Comparison of ENCODE assay signal across 8 cellular contexts in genomic region chr2:75646583-75647425, GRCh38. TPM values are rescaled to one million over a fixed set of nuclear protein-coding genes. Genes with fewer than 3 reads are reported as not detected.
A peak's percentile ranks its signal among the peaks of the same experiment; 100 is the strongest.
DNase-seq lines count a peak whose midpoint lies in the region; ATAC-seq, FAIRE-seq and TF ChIP-seq lines count a peak whose summit lies in the region.

TSS of gene MRPL19 (plus strand) at chr2:75646783. CDS start at chr2:75646808, 25 bp downstream.

- under 1% methylated on average over 55 of the region's 60 CpGs for WGBS in K562 (ENCODE audit: insufficient coverage, low coverage, missing lambda C conversion rate)
- 0% methylated on average over 60 of the region's 60 CpGs for WGBS in sigmoid colon, 2 donors

- no peak for TF ChIP-seq RAD21 in K562 (CRISPR knock-in tag; conservative IDR thresholded peaks at IDR 0.05 in 1 of 2, IDR thresholded peaks at IDR 0.05 in 1 of 2)

- POLR2A ChIA-PET in K562 (lab: Yijun Ruan, JAX) = interaction anchor here (0.8 to 1.6 kb wide), 6 partner anchors 9 to 42 kb away, joined by 3 to 5 read pairs (median 4); no protein-coding TSS in a partner anchor

- peak within 1 kb of the TSS; percentile 86 to 100 for H3K9ac ChIP-seq in K562 (ENCODE audit: insufficient read depth in 1 of 2, low read depth in 2 of 2, low read length in 2 of 2)

- H3K27ac ChIP-seq in K562 (ENCODE audit: extremely low read depth, low read depth, low read length) (peak within 1 kb of the TSS; percentile 66), sigmoid colon (peak within 1 kb of the TSS; percentile 75 to 83 (median 81))

- no peak for TF ChIP-seq CTCF in K562 (IDR thresholded peaks at IDR 0.05 in 2 of 3, conservative IDR thresholded peaks at IDR 0.05 in 1 of 3; ENCODE audit: insufficient read depth in 2 of 3, low read depth in 1 of 3, low read length in 3 of 3)
- no peak for TF ChIP-seq CTCF in sigmoid colon (IDR thresholded peaks at IDR 0.05)

- TF ChIP-seq POLR2A in K562 (conservative IDR thresholded peaks at IDR 0.05) (peak; percentile 82), sigmoid colon (IDR thresholded peaks at IDR 0.05) (no peak)

- peaks cover 29% of the 10 kb centered on the region for H3K79me2 ChIP-seq in K562 (ENCODE audit: control insufficient read depth, insufficient read depth, low read length)

- TF ChIP-seq EP300 in K562 (IDR thresholded peaks at IDR 0.05; ENCODE audit: low read length) (no peak), sigmoid colon (IDR thresholded peaks at IDR 0.05) (no peak)

- H3K4me3 ChIP-seq in K562 = peak within 1 kb of the TSS; percentile 80
- H3K4me3 ChIP-seq in sigmoid colon = peak within 1 kb of the TSS; percentile 81 to 97 (median 94)

- peak within 1 kb of the TSS; percentile 86 for H3K4me2 ChIP-seq in K562 (ENCODE audit: insufficient read depth, low read length)

- no peaks in the 10 kb centered on the region for H3K9me1 ChIP-seq in K562 (ENCODE audit: control insufficient read depth, insufficient read depth, low read length)

- H3K27me3 ChIP-seq in K562 (ENCODE audit: control insufficient read depth in 2 of 2, insufficient read depth in 2 of 2, low read length in 2 of 2) = no peaks in the 10 kb centered on the region
- H3K27me3 ChIP-seq in sigmoid colon = no peaks in the 10 kb centered on the region

- FAIRE-seq in TTC549 (lab: Jason Lieb, UNC) (peak; percentile 72), K562 (lab: Jason Lieb, UNC) (peak; percentile 88)

- ATAC-seq in GM18520 (IDR thresholded peaks at IDR 0.05; ENCODE audit: unreplicated experiment) = peak; percentile 93
- ATAC-seq in HG03060 (IDR thresholded peaks at IDR 0.05; ENCODE audit: low read depth, unreplicated experiment) = peak; percentile 96
- peak; percentile 97 for ATAC-seq in K562

- H4K20me1 ChIP-seq in K562 (replicated peaks; ENCODE audit: control insufficient read depth, insufficient read depth, low read length) = no peaks in the 10 kb centered on the region

- H3K36me3 ChIP-seq in K562 (ENCODE audit: control insufficient read depth, insufficient read depth, low read length) (peaks cover 38% of the 10 kb centered on the region), sigmoid colon (peaks cover 0 to 29% (median 2%) of the 10 kb centered on the region in 4 donors)

- peaks cover 0 to 7% of the 10 kb centered on the region in 2 experiments; a peak in 1 of 5 replicates for H3K4me1 ChIP-seq in K562 (replicated peaks in 1 of 2; ENCODE audit: control insufficient read depth in 2 of 2, insufficient read depth in 2 of 2, low read length in 2 of 2)
- H3K4me1 ChIP-seq in sigmoid colon = peaks cover 0 to 32% (median 16%) of the 10 kb centered on the region in 4 donors

- TSS peak; percentile 64 for BruUV-seq in K562 (replicated peaks; lab: Mats Ljungman, UMichigan)

- no peaks in the 10 kb centered on the region for H3K9me3 ChIP-seq in K562 (replicated peaks; ENCODE audit: control insufficient read depth, insufficient read depth, low read depth, low read length)
- no peaks in the 10 kb centered on the region for H3K9me3 ChIP-seq in sigmoid colon

- intact Hi-C loops in K562 (cut with micrococcal nuclease) = loop anchor here (2.0 kb wide), 1 partner anchor 64 kb away; the partner anchor contains the start of gene GCFC2
- intact Hi-C loops in sigmoid colon (cut with DNase I) = no loop called here

- CTCF ChIA-PET in K562 (lab: Yijun Ruan, JAX; ENCODE audit: low intra/inter-chr PET ratio) = no interaction called here

- in situ Hi-C loops in K562 (cut with MboI) = loop anchor here (5.0 to 25.0 kb wide), 2 partner anchors 35 to 940 kb away; no protein-coding TSS in a partner anchor

- DNase-seq in 8988T (peak; percentile 70), NCI-H2107 (lab: John Stamatoyannopoulos, UW) (peak; percentile 48), K562 (ENCODE audit: extremely low read depth in 1 of 4, low spot score in 3 of 4) (peak; percentile 74 to 91 (median 84)), iPS DF 4.7 (ENCODE audit: extremely low read depth, low spot score) (peak; percentile 86), sigmoid colon (peak; percentile 92)

- H2AFZ ChIP-seq in K562 (ENCODE audit: low read depth, low read length) = peak within 1 kb of the TSS; percentile 99

TF ChIP-seq in K562, 482 proteins besides CTCF, POLR2A, EP300 and RAD21 (continues in another document):
- no peak for TF ChIP-seq DMBX1 (CRISPR knock-in tag; IDR thresholded peaks at IDR 0.05; ENCODE audit: borderline replicate concordance)
- no peak for TF ChIP-seq CLOCK (CRISPR knock-in tag; IDR thresholded peaks at IDR 0.05; ENCODE audit: borderline replicate concordance)
- TF ChIP-seq CREB3 (tag; conservative IDR thresholded peaks at IDR 0.05; ENCODE audit: low read depth) = 0 out of 2 replicates have a peak, but pooled peaks have one; percentile 23
- TF ChIP-seq HDAC8 (tag; IDR thresholded peaks at IDR 0.05) = no peak
- TF ChIP-seq PML (IDR thresholded peaks at IDR 0.05; ENCODE audit: low read length) = 0 out of 2 replicates have a peak, but pooled peaks have one; percentile 29
- peak; percentile 47 to 52; a peak in 3 of 4 replicates for TF ChIP-seq NRF1 (conservative IDR thresholded peaks at IDR 0.05 in 1 of 2, IDR thresholded peaks at IDR 0.05 in 1 of 2)
- TF ChIP-seq ZNF431 (CRISPR knock-in tag; IDR thresholded peaks at IDR 0.05) = 0 out of 2 replicates have a peak, but pooled peaks have one; percentile 19
- no peak for TF ChIP-seq ZNF707 (CRISPR knock-in tag; conservative IDR thresholded peaks at IDR 0.05)
- TF ChIP-seq, protein P1, sequence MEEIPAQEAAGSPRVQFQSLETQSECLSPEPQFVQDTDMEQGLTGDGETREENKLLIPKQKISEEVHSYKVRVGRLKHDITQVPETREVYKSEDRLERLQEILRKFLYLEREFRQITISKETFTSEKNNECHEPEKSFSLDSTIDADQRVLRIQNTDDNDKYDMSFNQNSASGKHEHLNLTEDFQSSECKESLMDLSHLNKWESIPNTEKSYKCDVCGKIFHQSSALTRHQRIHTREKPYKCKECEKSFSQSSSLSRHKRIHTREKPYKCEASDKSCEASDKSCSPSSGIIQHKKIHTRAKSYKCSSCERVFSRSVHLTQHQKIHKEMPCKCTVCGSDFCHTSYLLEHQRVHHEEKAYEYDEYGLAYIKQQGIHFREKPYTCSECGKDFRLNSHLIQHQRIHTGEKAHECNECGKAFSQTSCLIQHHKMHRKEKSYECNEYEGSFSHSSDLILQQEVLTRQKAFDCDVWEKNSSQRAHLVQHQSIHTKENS (CRISPR knock-in tag; IDR thresholded peaks at IDR 0.05) = no peak

RNA-seq across cellular contexts. Expression of gene MRPL19, which starts in this region (rescaled TPM):
- 9.8 and 24.7 TPM in 2 replicates for total RNA-seq in K562 (2011; cell fraction: chromatin; rRNA removed; ENCODE audit: low replicate concordance)
- 15.3 and 20.7 TPM in 2 replicates for total RNA-seq in K562 (2011; cell fraction: nucleolus; rRNA removed)
- 18.0 and 23.6 TPM in 2 replicates for total RNA-seq in K562 (2011; cell fraction: nucleoplasm; rRNA removed)
- 64.3 and 65.9 TPM in 2 replicates for total RNA-seq in K562 (2014; rRNA removed)
- 59.5 and 66.0 TPM in 2 replicates for total RNA-seq in K562 (2014; rRNA removed; fragmentation: Illumina TruSeq; extraction: Trizol)
- 54.3 and 56.3 TPM in 2 replicates for total RNA-seq in K562 (2015; rRNA removed; fragmentation: Illumina TruSeq; extraction: Trizol)
- total RNA-seq in K562 (2021) = 61.1 and 68.3 TPM in 2 replicates
- polyA plus RNA-seq in K562 (2011; rRNA removed) = 26.2 and 60.2 TPM in 2 replicates
- polyA plus RNA-seq in K562 (2011; cell fraction: cytosol; rRNA removed) = 9.6 and 13.5 TPM in 2 replicates
- polyA plus RNA-seq in K562 (2011; cell fraction: nucleus; rRNA removed) = 8.6 and 9.7 TPM in 2 replicates
- 22.0 and 36.8 TPM in 2 replicates for polyA plus RNA-seq in K562 (2012)
- 42.8 and 50.0 TPM in 2 replicates for polyA plus RNA-seq in K562 (2014; fragmentation: Illumina TruSeq; extraction: Trizol)
- 10 to 100 TPM in 1 of 2 experiments, 1 to 10 TPM in 1; 9.7 to 11.8 TPM for polyA plus RNA-seq in K562 (2014; fragmentation: Nextera tagmentation; extraction: Ambion mirVana)
- 56.1 and 70.0 TPM in 2 replicates for polyA plus RNA-seq in K562 (2014; rRNA removed)
- polyA minus RNA-seq in K562 (2011; rRNA and poly(A)+ RNA removed) = 45.2 and 53.2 TPM in 2 replicates
- polyA minus RNA-seq in K562 (2011; cell fraction: cytosol; rRNA and poly(A)+ RNA removed) = 10.6 and 24.8 TPM in 2 replicates
- polyA minus RNA-seq in K562 (2011; cell fraction: nucleus; rRNA and poly(A)+ RNA removed) = 35.1 and 41.5 TPM in 2 replicates
- 10 to 100 TPM; 30.1 to 52.1 (median 38.7) TPM for total RNA-seq in sigmoid colon
- 10 to 100 TPM; 24.8 to 49.5 (median 31.8) TPM for polyA plus RNA-seq in sigmoid colon

Comparison
In these comparisons a context has a peak if more than half of its experiments do, and no peak if none do; other contexts are left out.
1. Peak in every context shown above with its lines: DNase-seq, ATAC-seq, H3K4me3 ChIP-seq and H3K27ac ChIP-seq.